1 cellular context compared by ENCODE assay signal in the genomic region with DNA sequence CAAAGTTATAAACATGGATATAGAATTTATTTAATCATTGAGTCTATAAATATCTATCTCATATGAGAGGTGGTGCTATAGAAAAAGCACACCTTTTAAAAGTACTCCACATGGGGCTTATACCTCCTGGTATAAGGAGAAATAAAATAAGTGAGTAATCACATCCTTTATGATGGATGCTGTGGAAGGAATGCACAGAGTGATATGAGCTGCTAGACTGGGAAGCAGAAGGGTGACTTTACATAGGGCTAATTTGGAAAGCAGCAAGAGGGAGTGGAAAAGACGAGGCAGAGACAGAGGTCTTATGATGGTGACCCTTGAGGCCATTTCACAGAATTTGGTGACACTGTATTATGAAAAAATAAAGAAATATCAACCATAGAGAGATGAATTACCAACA.
TF ChIP-seq lines count a peak whose summit lies in the region.

No MANE protein-coding gene starts in this region.

TF ChIP-seq in endothelial cell of umbilical vein, 7 proteins besides CTCF, POLR2A, EP300 and RAD21:
- TF ChIP-seq FOS (IDR thresholded peaks at IDR 0.05; ENCODE audit: borderline replicate concordance, insufficient read depth, low read length) (no peak), JUN (IDR thresholded peaks at IDR 0.05; ENCODE audit: borderline replicate concordance, insufficient read depth, insufficient read length, low read depth) (no peak), EZH2 (IDR thresholded peaks at IDR 0.05; ENCODE audit: borderline replicate concordance, low read depth, low read length, severe bottlenecking) (no peak), POLR2AphosphoS5 (IDR thresholded peaks at IDR 0.05; ENCODE audit: insufficient read depth, low read depth, low read length) (no peak), MYC (IDR thresholded peaks at IDR 0.05; ENCODE audit: low read depth, low read length) (no peak)
